Comparison of ENCODE assay signal across 20 cellular contexts in the genomic region with DNA sequence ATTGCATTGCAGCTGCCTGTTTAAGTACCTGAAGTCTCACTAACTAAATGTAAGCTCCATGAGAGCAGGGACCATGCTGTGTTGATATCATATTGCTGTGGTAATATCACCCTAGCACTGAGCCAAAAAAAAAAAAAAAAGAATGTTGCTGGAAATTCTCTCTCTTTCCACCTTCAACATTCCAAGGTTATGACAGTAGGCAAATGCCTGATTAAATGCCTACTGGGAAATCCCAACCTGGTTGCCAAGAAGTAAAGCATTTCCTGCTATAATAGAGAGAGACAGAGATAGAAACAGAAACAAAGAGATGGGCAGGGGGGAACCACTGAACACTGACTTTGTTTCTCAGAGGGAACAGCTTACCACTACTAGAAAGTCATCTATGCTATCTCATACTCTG.
DNase-seq lines count a peak whose midpoint lies in the region; ATAC-seq and TF ChIP-seq lines count a peak whose summit lies in the region.
"Had no signal": no experiment of that assay in that cellular context is flagged by ENCODE, and none has a peak within 500 bp of the region (broad histone marks: within the 10 kb centered on the region; RNA-seq: fewer than 3 reads in every experiment).

No MANE protein-coding gene starts in this region.

- peaks cover 22% of the 10 kb centered on the region for H3K4me1 Mint-ChIP-seq in Calu3 (ENCODE audit: low read depth, unreplicated experiment)
- H3K4me1 Mint-ChIP-seq in activated T-cell treated with anti-CD3 and anti-CD28 coated beads, Interleukin-2, amount 50 U/mL, for 72 hours (ENCODE audit: low read depth), result no peaks in the 10 kb centered on the region
- H3K4me1 Mint-ChIP-seq: CD8-positive, alpha-beta memory T cell; stimulated activated memory B cell treated with anti-CD40 and anti-IgM and Interleukin-4, amounts not matched to agents 10 μg/mL and 1 μg/mL and 100 μg/mL, for 72 hours had no signal

- in situ Hi-C loops in astrocyte of the spinal cord (cut with HindIII; ENCODE audit: low sequenced_read_pairs), result no loop called here

- intact Hi-C loops in Calu3 (cut with micrococcal nuclease; ENCODE audit: unreplicated experiment), result loop anchor here (10.0 kb wide), 1 partner anchor 338 kb away; no protein-coding TSS in a partner anchor

- CTCF ChIA-PET in Calu3 (lab: Charles Lee), result interaction anchor here (0.5 kb wide), 1 partner anchor 151 kb away, joined by 3 read pairs; no protein-coding TSS in a partner anchor
- CTCF ChIA-PET in GM10248 (lab: Yijun Ruan, JAX), result no interaction called here

- TF ChIP-seq CTCF in Calu3 (IDR thresholded peaks at IDR 0.05; ENCODE audit: unreplicated experiment), result no peak
- TF ChIP-seq CTCF in astrocyte of the spinal cord (IDR thresholded peaks at IDR 0.05; ENCODE audit: low read depth, low read length), result no peak
- TF ChIP-seq CTCF in kidney epithelial cell (IDR thresholded peaks at IDR 0.05; ENCODE audit: insufficient read depth, low read length, poor library complexity, severe bottlenecking), result no peak
- no peak for TF ChIP-seq CTCF in GM10248 (IDR thresholded peaks at IDR 0.05; ENCODE audit: control extremely low read depth, extremely low read depth, low read depth, missing control alignments)

- DNase-seq in Calu3, result peak; percentile 23
- DNase-seq in M059J (ENCODE audit: low read depth), result peak; percentile 23
- peak; percentile 53 for DNase-seq in astrocyte of the spinal cord (ENCODE audit: low read depth, low spot score)
- DNase-seq in kidney epithelial cell (ENCODE audit: low read depth), result peak; percentile 74
- DNase-seq in GM10248 (ENCODE audit: extremely low spot score), result no peak
- DNase-seq in activated T-cell treated with anti-CD3 and anti-CD28 coated beads, Interleukin-2, amount 50 U/mL, for 72 hours, result no peak
- DNase-seq: CD8-positive, alpha-beta memory T cell; cerebellar nuclear complex; effector memory CD4-positive, alpha-beta T cell; EL; NCI-H1694 treated with DMSO at 0.1 percent for 48 hours; NCI-H345; RPMI8226 had no signal

- POLR2A ChIA-PET in GM10248 (lab: Yijun Ruan, JAX), result no interaction called here

- H3K27me3 Mint-ChIP-seq in Calu3 (ENCODE audit: unreplicated experiment), result no peaks in the 10 kb centered on the region
- H3K27me3 Mint-ChIP-seq in activated T-cell treated with anti-CD3 and anti-CD28 coated beads, Interleukin-2, amount 50 U/mL, for 72 hours (ENCODE audit: low read depth), result no peaks in the 10 kb centered on the region
- H3K27me3 Mint-ChIP-seq: CD8-positive, alpha-beta memory T cell; stimulated activated memory B cell treated with anti-CD40 and anti-IgM and Interleukin-4, amounts not matched to agents 10 μg/mL and 1 μg/mL and 100 μg/mL, for 72 hours had no signal

- no peak overlapping the region for H3K4me3 Mint-ChIP-seq in Calu3 (ENCODE audit: low read depth, unreplicated experiment)
- no peak overlapping the region for H3K4me3 Mint-ChIP-seq in activated T-cell treated with anti-CD3 and anti-CD28 coated beads, Interleukin-2, amount 50 U/mL, for 72 hours
- H3K4me3 Mint-ChIP-seq: CD8-positive, alpha-beta memory T cell; stimulated activated memory B cell treated with anti-CD40 and anti-IgM and Interleukin-4, amounts not matched to agents 10 μg/mL and 1 μg/mL and 100 μg/mL, for 72 hours had no signal

- H3K27ac Mint-ChIP-seq in Calu3 (ENCODE audit: unreplicated experiment), result no peak overlapping the region
- no peak overlapping the region for H3K27ac Mint-ChIP-seq in activated T-cell treated with anti-CD3 and anti-CD28 coated beads, Interleukin-2, amount 50 U/mL, for 72 hours
- H3K27ac Mint-ChIP-seq: activated T-helper 2 cell treated with anti-CD3 and anti-CD28 coated beads, Interferon-gamma antibody, Interleukin-2, Interleukin-4, amounts not matched to agents 10 μg/mL and 5 μg/mL and 100 μg/mL, durations not matched to agents 14 hours and 24 hours and 36 hours; CD8-positive, alpha-beta memory T cell; stimulated activated memory B cell treated with anti-CD40 and anti-IgM and Interleukin-4, amounts not matched to agents 10 μg/mL and 1 μg/mL and 100 μg/mL, for 72 hours had no signal

- no peak overlapping the region for H3K4me3 ChIP-seq in astrocyte of the spinal cord (ENCODE audit: low read depth, low read length)
- H3K4me3 ChIP-seq in kidney epithelial cell (ENCODE audit: low read depth, low read length), result no peak overlapping the region
- H3K4me3 ChIP-seq: hepatocyte, lung had no signal

- no peaks in the 10 kb centered on the region for H3K27me3 ChIP-seq in kidney epithelial cell (ENCODE audit: control insufficient read depth, insufficient read depth, low read length)
- H3K27me3 ChIP-seq: hepatocyte had no signal

- H3K36me3 ChIP-seq in kidney epithelial cell (ENCODE audit: control insufficient read depth, insufficient read depth, low read length), result no peaks in the 10 kb centered on the region

- H3K36me3 Mint-ChIP-seq in Calu3 (ENCODE audit: insufficient read depth, unreplicated experiment), result no peaks in the 10 kb centered on the region
- peaks cover 0 to 2% of the 10 kb centered on the region in 2 donors for H3K36me3 Mint-ChIP-seq in activated T-cell treated with anti-CD3 and anti-CD28 coated beads, Interleukin-2, amount 50 U/mL, for 72 hours (ENCODE audit: insufficient read depth in 2 of 2)
- H3K36me3 Mint-ChIP-seq: CD8-positive, alpha-beta memory T cell; stimulated activated memory B cell treated with anti-CD40 and anti-IgM and Interleukin-4, amounts not matched to agents 10 μg/mL and 1 μg/mL and 100 μg/mL, for 72 hours had no signal

- BruUV-seq in Calu3 (replicated peaks; lab: Mats Ljungman, UMichigan), result no TSS peak

- ATAC-seq in activated T-cell treated with anti-CD3 and anti-CD28 coated beads, Interleukin-2, amount 50 U/mL, for 72 hours (replicated peaks in 1 of 2), result no peak
- ATAC-seq in HG03378 (IDR thresholded peaks at IDR 0.05; ENCODE audit: unreplicated experiment) (no peak), HG02623 (IDR thresholded peaks at IDR 0.05; ENCODE audit: unreplicated experiment) (no peak)
- ATAC-seq: sciatic nerve; stimulated activated memory B cell treated with anti-CD40 and anti-IgM and Interleukin-4, amounts not matched to agents 10 μg/mL and 1 μg/mL and 100 μg/mL, for 72 hours had no signal

- H3K9me3 Mint-ChIP-seq in Calu3 (ENCODE audit: low read depth, unreplicated experiment), result peaks cover 2% of the 10 kb centered on the region
- peaks cover 6 to 9% of the 10 kb centered on the region in 2 donors for H3K9me3 Mint-ChIP-seq in activated T-cell treated with anti-CD3 and anti-CD28 coated beads, Interleukin-2, amount 50 U/mL, for 72 hours

Comparison
In these comparisons a context has a peak if more than half of its experiments do, and no peak if none do; other contexts are left out.
1. DNase-seq: peak in Calu3 (single experiment), M059J (single experiment), astrocyte of the spinal cord (single experiment) and kidney epithelial cell (single experiment); none in GM10248 (single experiment) and activated T-cell treated with anti-CD3 and anti-CD28 coated beads, Interleukin-2, amount 50 U/mL, for 72 hours (0 of 2).